ENCODE assay signal across 10 cellular contexts in the genomic region with DNA sequence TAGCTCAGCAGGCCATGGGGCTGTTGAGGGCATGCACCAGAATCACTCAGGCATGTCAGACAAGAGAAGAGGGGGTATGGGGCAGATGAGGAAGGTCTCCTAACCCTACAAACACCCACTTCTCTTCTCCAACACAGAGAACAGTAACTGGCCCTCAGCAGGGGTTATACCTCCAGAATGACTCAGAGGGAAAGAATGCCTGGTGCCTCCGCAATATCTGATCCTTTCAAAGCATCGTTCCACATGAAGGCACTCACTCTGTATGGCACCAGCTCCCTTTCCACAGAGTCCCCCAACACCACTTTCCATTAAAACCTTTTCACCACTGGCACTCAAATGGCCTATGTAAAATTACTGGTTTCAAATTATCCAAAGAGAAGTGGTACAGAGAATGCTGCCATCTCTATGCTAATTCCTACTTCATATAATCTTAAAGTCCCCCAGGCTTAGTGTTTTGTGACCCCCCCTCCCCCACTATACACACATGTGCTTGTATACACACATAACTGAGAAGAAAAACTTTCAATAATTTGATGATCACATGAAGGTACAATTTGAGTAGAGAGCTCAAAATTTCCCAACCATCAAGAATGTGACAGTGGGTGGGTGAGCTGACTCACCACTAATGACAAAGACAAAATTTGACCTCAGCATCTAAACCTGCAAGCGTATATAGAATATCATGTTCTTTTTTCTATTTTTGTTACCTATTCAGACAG.
DNase-seq lines count a peak whose midpoint lies in the region; ATAC-seq and TF ChIP-seq lines count a peak whose summit lies in the region.
"Had no signal": no experiment of that assay in that cellular context is flagged by ENCODE, and none has a peak within 500 bp of the region (broad histone marks: within the 10 kb centered on the region; RNA-seq: fewer than 3 reads in every experiment).

No MANE protein-coding gene starts in this region.

- CTCF ChIA-PET in PC-9 (lab: Charles Lee) = no interaction called here

- H3K4me1 ChIP-seq in GM23338 (ENCODE audit: insufficient read depth) (peaks cover 14% of the 10 kb centered on the region), PC-9 (replicated peaks; ENCODE audit: insufficient read depth) (peaks cover 18% of the 10 kb centered on the region), foreskin keratinocyte (no peaks in the 10 kb centered on the region), vagina (peaks cover 11% of the 10 kb centered on the region)

- H3K79me2 ChIP-seq in GM23338 (replicated peaks; ENCODE audit: insufficient read depth) (no peaks in the 10 kb centered on the region), PC-9 (ENCODE audit: low read depth) (no peaks in the 10 kb centered on the region)

- H3K9me3 Mint-ChIP-seq in GM23338 = no peaks in the 10 kb centered on the region; the same call in 2 of the 3 replicates
- H3K9me3 Mint-ChIP-seq in activated T-helper 2 cell treated with anti-CD3 and anti-CD28 coated beads, Interferon-gamma antibody, Interleukin-2, Interleukin-4, amounts not matched to agents 10 μg/mL and 5 μg/mL and 100 μg/mL, durations not matched to agents 14 hours and 24 hours and 36 hours = no peaks in the 10 kb centered on the region
- H3K9me3 Mint-ChIP-seq: activated T-helper 1 cell treated with anti-CD3 and anti-CD28 coated beads, Interleukin-12 subunit alpha, Interleukin-12 subunit beta, Interleukin-2, Interleukin-4 antibody, amounts not matched to agents 30 ng/mL and 10 ng/mL and 1 ng/mL, durations not matched to agents 14 hours and 24 hours and 36 hours had no signal

- no peak overlapping the region for H2AFZ ChIP-seq in GM23338
- H2AFZ ChIP-seq in PC-9 = 0 out of 2 replicates have a peak overlapping the region, but pooled peaks have one; percentile 14

- H3K9me2 ChIP-seq in GM23338 (ENCODE audit: insufficient read depth) (no peaks in the 10 kb centered on the region), PC-9 (ENCODE audit: insufficient read depth) (no peaks in the 10 kb centered on the region)

- no TSS peak for BruUV-seq in PC-9 (replicated peaks; lab: Mats Ljungman, UMichigan)

- H3K27ac ChIP-seq in GM23338 (ENCODE audit: low read depth) (no peak overlapping the region), PC-9 (peak overlapping the region; percentile 56), foreskin keratinocyte (no peak overlapping the region), vagina (no peak overlapping the region)

- ATAC-seq in GM23338 (peak; percentile 86), foreskin keratinocyte (peak; percentile 21), HG03095 (IDR thresholded peaks at IDR 0.05; ENCODE audit: unreplicated experiment) (no peak), GM21717 (IDR thresholded peaks at IDR 0.05; ENCODE audit: unreplicated experiment) (no peak)

- H4K20me1 ChIP-seq in GM23338 (replicated peaks; ENCODE audit: insufficient read depth) (no peaks in the 10 kb centered on the region; the same call in 1 of the 2 replicates), PC-9 (ENCODE audit: insufficient read depth) (no peaks in the 10 kb centered on the region)

- intact Hi-C loops in PC-9 (cut with micrococcal nuclease; ENCODE audit: unreplicated experiment) = no loop called here
- intact Hi-C loops in activated T-helper 2 cell treated with anti-CD3 and anti-CD28 coated beads, Interferon-gamma antibody, Interleukin-2, Interleukin-4, amounts not matched to agents 10 μg/mL and 5 μg/mL and 100 μg/mL, durations not matched to agents 14 hours and 24 hours and 36 hours (cut with micrococcal nuclease) = no loop called here
- intact Hi-C loops in vagina (cut with DNase I) = no loop called here

- H3K27me3 Mint-ChIP-seq in GM23338 (ENCODE audit: insufficient read depth, low read depth, poor library complexity) = peaks cover 2% of the 10 kb centered on the region
- H3K27me3 Mint-ChIP-seq in activated T-helper 2 cell treated with anti-CD3 and anti-CD28 coated beads, Interferon-gamma antibody, Interleukin-2, Interleukin-4, amounts not matched to agents 10 μg/mL and 5 μg/mL and 100 μg/mL, durations not matched to agents 14 hours and 24 hours and 36 hours (ENCODE audit: low read depth) = peaks cover 13% of the 10 kb centered on the region

- TF ChIP-seq POLR2A in vagina (IDR thresholded peaks at IDR 0.05) = no peak

- H3K4me1 Mint-ChIP-seq in GM23338 = peaks cover 25% of the 10 kb centered on the region
- peaks cover 3% of the 10 kb centered on the region for H3K4me1 Mint-ChIP-seq in activated T-helper 2 cell treated with anti-CD3 and anti-CD28 coated beads, Interferon-gamma antibody, Interleukin-2, Interleukin-4, amounts not matched to agents 10 μg/mL and 5 μg/mL and 100 μg/mL, durations not matched to agents 14 hours and 24 hours and 36 hours (ENCODE audit: low read depth)

- H3K4me3 ChIP-seq in GM23338 (no peak overlapping the region), PC-9 (no peak overlapping the region), vagina (no peak overlapping the region)

- H3K9me3 ChIP-seq in PC-9 (ENCODE audit: insufficient read depth, low read depth) = no peaks in the 10 kb centered on the region
- no peaks in the 10 kb centered on the region for H3K9me3 ChIP-seq in vagina

- no peak overlapping the region; the same call in 1 of the 2 replicates for H3K27ac Mint-ChIP-seq in GM23338
- no peak overlapping the region for H3K27ac Mint-ChIP-seq in activated T-helper 2 cell treated with anti-CD3 and anti-CD28 coated beads, Interferon-gamma antibody, Interleukin-2, Interleukin-4, amounts not matched to agents 10 μg/mL and 5 μg/mL and 100 μg/mL, durations not matched to agents 14 hours and 24 hours and 36 hours
- H3K27ac Mint-ChIP-seq: activated T-helper 1 cell treated with anti-CD3 and anti-CD28 coated beads, Interleukin-12 subunit alpha, Interleukin-12 subunit beta, Interleukin-2, Interleukin-4 antibody, amounts not matched to agents 30 ng/mL and 10 ng/mL and 1 ng/mL, durations not matched to agents 14 hours and 24 hours and 36 hours had no signal

- DNase-seq in A172 (ENCODE audit: low spot score) (peak; percentile 91), GM23338 (ENCODE audit: low spot score) (peak; percentile 79), PC-9 (peak; percentile 3 to 63), foreskin keratinocyte (peak in 1 of 2 donors; percentile 18), vagina (ENCODE audit: extremely low spot score in 2 of 2) (no peak)
- DNase-seq in activated T-helper 2 cell treated with anti-CD3 and anti-CD28 coated beads, Interferon-gamma antibody, Interleukin-2, Interleukin-4, amounts not matched to agents 10 μg/mL and 5 μg/mL and 100 μg/mL, durations not matched to agents 14 hours and 24 hours and 36 hours (ENCODE audit: low spot score) = no peak
- DNase-seq: occipital lobe had no signal

- H3K4me2 ChIP-seq in GM23338 = no peak overlapping the region
- H3K4me2 ChIP-seq in PC-9 = peak overlapping the region; percentile 64

- POLR2A ChIA-PET in PC-9 (lab: Charles Lee; ENCODE audit: unreplicated experiment) = no interaction called here

- H3K27me3 ChIP-seq in GM23338 (ENCODE audit: insufficient read depth) (no peaks in the 10 kb centered on the region), PC-9 (ENCODE audit: insufficient read depth, low read depth) (no peaks in the 10 kb centered on the region), foreskin keratinocyte (no peaks in the 10 kb centered on the region), vagina (no peaks in the 10 kb centered on the region)

- no peaks in the 10 kb centered on the region for H3K36me3 Mint-ChIP-seq in GM23338 (ENCODE audit: low read depth)
- no peaks in the 10 kb centered on the region for H3K36me3 Mint-ChIP-seq in activated T-helper 2 cell treated with anti-CD3 and anti-CD28 coated beads, Interferon-gamma antibody, Interleukin-2, Interleukin-4, amounts not matched to agents 10 μg/mL and 5 μg/mL and 100 μg/mL, durations not matched to agents 14 hours and 24 hours and 36 hours (ENCODE audit: low read depth)

- TF ChIP-seq CTCF in GM23338 (conservative IDR thresholded peaks at IDR 0.05; ENCODE audit: low read depth in 2 of 2) (no peak), PC-9 (conservative IDR thresholded peaks at IDR 0.05) (no peak), foreskin keratinocyte (conservative IDR thresholded peaks at IDR 0.05) (no peak), vagina (IDR thresholded peaks at IDR 0.05) (no peak)

- H3K36me3 ChIP-seq in GM23338 (ENCODE audit: insufficient read depth) (no peaks in the 10 kb centered on the region), PC-9 (ENCODE audit: low read depth) (no peaks in the 10 kb centered on the region), vagina (no peaks in the 10 kb centered on the region)

- no peaks in the 10 kb centered on the region for H3F3A ChIP-seq in GM23338 (replicated peaks; ENCODE audit: low read depth)
- H3F3A ChIP-seq in PC-9 (ENCODE audit: insufficient read depth, low read depth) = no peaks in the 10 kb centered on the region

- no peak overlapping the region for H3K4me3 Mint-ChIP-seq in GM23338
- no peak overlapping the region for H3K4me3 Mint-ChIP-seq in activated T-helper 2 cell treated with anti-CD3 and anti-CD28 coated beads, Interferon-gamma antibody, Interleukin-2, Interleukin-4, amounts not matched to agents 10 μg/mL and 5 μg/mL and 100 μg/mL, durations not matched to agents 14 hours and 24 hours and 36 hours (ENCODE audit: low read depth)
- H3K4me3 Mint-ChIP-seq: activated T-helper 1 cell treated with anti-CD3 and anti-CD28 coated beads, Interleukin-12 subunit alpha, Interleukin-12 subunit beta, Interleukin-2, Interleukin-4 antibody, amounts not matched to agents 30 ng/mL and 10 ng/mL and 1 ng/mL, durations not matched to agents 14 hours and 24 hours and 36 hours had no signal

TF ChIP-seq in GM23338, 12 proteins besides CTCF, POLR2A, EP300 and RAD21 (continues in another document):
- no peak for TF ChIP-seq NANOG (IDR thresholded peaks at IDR 0.05; ENCODE audit: borderline replicate concordance)

Comparison
In these comparisons a context has a peak if more than half of its experiments do, and no peak if none do; other contexts are left out.
1. DNase-seq: peak in A172 (single experiment), GM23338 (single experiment) and PC-9 (2 of 2); none in activated T-helper 2 cell treated with anti-CD3 and anti-CD28 coated beads, Interferon-gamma antibody, Interleukin-2, Interleukin-4, amounts not matched to agents 10 μg/mL and 5 μg/mL and 100 μg/mL, durations not matched to agents 14 hours and 24 hours and 36 hours (single experiment) and vagina (0 of 2).
2. ATAC-seq: peak in GM23338 (single experiment) and foreskin keratinocyte (single experiment); none in HG03095 (single experiment) and GM21717 (single experiment).